ENCODE assay signal across 1 cellular context in genomic region chr6:7887278-7887991, GRCh38.
A peak's percentile ranks its signal among the peaks of the same experiment; 100 is the strongest.
TF ChIP-seq lines count a peak whose summit lies in the region.

No MANE protein-coding gene starts in this region.

TF ChIP-seq in K562, 482 proteins besides CTCF, POLR2A, EP300 and RAD21:
- TF ChIP-seq GATAD2A (IDR thresholded peaks at IDR 0.05): no peak
- no peak for TF ChIP-seq MEF2A (IDR thresholded peaks at IDR 0.05; ENCODE audit: control insufficient read depth, low read depth, low read length)
- TF ChIP-seq STAT5A (IDR thresholded peaks at IDR 0.05; ENCODE audit: borderline replicate concordance, low read length): no peak
- no peak for TF ChIP-seq STAT5B (CRISPR knock-in tag; IDR thresholded peaks at IDR 0.05)
- no peak for TF ChIP-seq ZNF280A (IDR thresholded peaks at IDR 0.05; ENCODE audit: low read depth, partially characterized antibody)
- TF ChIP-seq JUNB (CRISPR knock-in tag; conservative IDR thresholded peaks at IDR 0.05): no peak
- TF ChIP-seq ZNF165 (CRISPR knock-in tag; IDR thresholded peaks at IDR 0.05; ENCODE audit: borderline replicate concordance): no peak
- no peak for TF ChIP-seq RBBP5 (IDR thresholded peaks at IDR 0.05; ENCODE audit: borderline replicate concordance, insufficient read depth, low read length, poor library complexity, severe bottlenecking)
- peak; percentile 36 for TF ChIP-seq RBM22 (IDR thresholded peaks at IDR 0.05; ENCODE audit: low read depth, low read length, poor library complexity, severe bottlenecking)
- peak; percentile 55 for TF ChIP-seq POLR2G (IDR thresholded peaks at IDR 0.05; ENCODE audit: low read depth, low read length)
- no peak for TF ChIP-seq RBM15 (IDR thresholded peaks at IDR 0.05; ENCODE audit: insufficient read depth, low read length)
- TF ChIP-seq MYBL2 (IDR thresholded peaks at IDR 0.05; ENCODE audit: low read depth): no peak
- TF ChIP-seq MYBL2 (CRISPR knock-in tag; IDR thresholded peaks at IDR 0.05; ENCODE audit: borderline replicate concordance): no peak
- TF ChIP-seq MTA3 (IDR thresholded peaks at IDR 0.05; ENCODE audit: borderline replicate concordance): no peak
- TF ChIP-seq SUPT5H (IDR thresholded peaks at IDR 0.05): 0 out of 2 replicates have a peak, but pooled peaks have one; percentile 28
